ENCODE assay signal across 28 cellular contexts in genomic region chr10:124543146-124543545, GRCh38.
"Had no signal": no experiment of that assay in that cellular context is flagged by ENCODE, and none has a peak within 500 bp of the region (broad histone marks: within the 10 kb centered on the region; RNA-seq: fewer than 3 reads in every experiment).

No MANE protein-coding gene starts in this region.

- H3K9me3 ChIP-seq: ascending aorta, body of pancreas, MG63 had no signal

- H3K27ac ChIP-seq: ascending aorta, body of pancreas, KMS-11, VCaP had no signal

- H3K27ac Mint-ChIP-seq: activated CD4-positive, alpha-beta memory T cell treated with anti-CD3 and anti-CD28 coated beads for 36 hours; activated CD4-positive, alpha-beta T cell treated with anti-CD3 and anti-CD28 coated beads, Interleukin-2, amount 10 ng/mL, durations not matched to agents 7 days and 5 days; activated naive CD8-positive, alpha-beta T cell treated with anti-CD3 and anti-CD28 coated beads, Interleukin-2, amount 50 U/mL, for 24 hours; activated T-helper 2 cell treated with anti-CD3 and anti-CD28 coated beads, Interferon-gamma antibody, Interleukin-2, Interleukin-4, amounts not matched to agents 10 μg/mL and 5 μg/mL and 100 μg/mL, durations not matched to agents 14 hours and 24 hours and 36 hours; T-cell had no signal

- H3K36me3 Mint-ChIP-seq: activated CD4-positive, alpha-beta memory T cell treated with anti-CD3 and anti-CD28 coated beads for 36 hours; T-cell had no signal

- H3K4me3 Mint-ChIP-seq: activated CD4-positive, alpha-beta memory T cell treated with anti-CD3 and anti-CD28 coated beads for 36 hours; activated CD4-positive, alpha-beta T cell treated with anti-CD3 and anti-CD28 coated beads, Interleukin-2, amount 10 ng/mL, durations not matched to agents 7 days and 5 days; activated naive CD8-positive, alpha-beta T cell treated with anti-CD3 and anti-CD28 coated beads, Interleukin-2, amount 50 U/mL, for 24 hours; T-cell had no signal

- H3K4me2 ChIP-seq: KMS-11 had no signal

- H3K36me3 ChIP-seq: ascending aorta, MG63 had no signal

- H3K27me3 ChIP-seq: ascending aorta, body of pancreas, MG63 had no signal

- H3K9ac ChIP-seq: KMS-11 had no signal

- H3K9me3 Mint-ChIP-seq: activated CD4-positive, alpha-beta memory T cell treated with anti-CD3 and anti-CD28 coated beads for 36 hours; activated CD4-positive, alpha-beta T cell treated with anti-CD3 and anti-CD28 coated beads, Interleukin-2, amount 10 ng/mL, durations not matched to agents 7 days and 5 days; activated naive CD8-positive, alpha-beta T cell treated with anti-CD3 and anti-CD28 coated beads, Interleukin-2, amount 50 U/mL, for 24 hours; activated T-helper 2 cell treated with anti-CD3 and anti-CD28 coated beads, Interferon-gamma antibody, Interleukin-2, Interleukin-4, amounts not matched to agents 10 μg/mL and 5 μg/mL and 100 μg/mL, durations not matched to agents 14 hours and 24 hours and 36 hours; T-cell had no signal

- H3K27me3 Mint-ChIP-seq: activated CD4-positive, alpha-beta memory T cell treated with anti-CD3 and anti-CD28 coated beads for 36 hours; activated CD4-positive, alpha-beta T cell treated with anti-CD3 and anti-CD28 coated beads, Interleukin-2, amount 10 ng/mL, durations not matched to agents 7 days and 5 days; activated naive CD8-positive, alpha-beta T cell treated with anti-CD3 and anti-CD28 coated beads, Interleukin-2, amount 50 U/mL, for 24 hours; T-cell had no signal

- DNase-seq: activated CD4-positive, alpha-beta memory T cell treated with anti-CD3 and anti-CD28 coated beads for 36 hours; activated CD4-positive, alpha-beta T cell treated with anti-CD3 and anti-CD28 coated beads, Interleukin-2, amount 10 ng/mL, durations not matched to agents 7 days and 5 days; activated CD4-positive, CD25-positive, alpha-beta regulatory T cell; activated gamma-delta T cell treated with Interleukin-2 at 50 U/mL for 16 hours; activated naive CD4-positive, alpha-beta T cell treated with anti-CD3 and anti-CD28 coated beads, Interleukin-2, amount 50 U/mL, for 16 hours; activated naive CD8-positive, alpha-beta T cell treated with anti-CD3 and anti-CD28 coated beads, Interleukin-2, amount 50 U/mL, for 24 hours; activated T-cell treated with anti-CD3 and anti-CD28 coated beads for 4 hours; activated T-cell treated with anti-CD3 and anti-CD28 coated beads, Interleukin-2, amount 50 U/mL, for 48 hours; amniotic stem cell; body of pancreas; central memory CD4-positive, alpha-beta T cell; MG63; MV-4-11; NCI-H1092 treated with DMSO at 0.1 percent for 48 hours; NCI-H1436 treated with DMSO at 0.1 percent for 48 hours; NCI-H187; NCI-H2081; NCI-H510A treated with DMSO at 0.1 percent for 48 hours; NCI-H69; NK-92 treated with Interleukin-12 subunit alpha and Interleukin-12 subunit beta, amount 100 ng/mL, for 24 hours; PC-3; SIG-M5; T-cell; T-helper 2 cell had no signal

- ATAC-seq: activated naive CD8-positive, alpha-beta T cell treated with anti-CD3 and anti-CD28 coated beads, Interleukin-2, amount 50 U/mL, for 24 hours; body of pancreas; PC-3; T-cell had no signal

- H3K4me3 ChIP-seq: ascending aorta, body of pancreas, MG63 had no signal
